ENCODE assay signal across 13 cellular contexts in the genomic region with DNA sequence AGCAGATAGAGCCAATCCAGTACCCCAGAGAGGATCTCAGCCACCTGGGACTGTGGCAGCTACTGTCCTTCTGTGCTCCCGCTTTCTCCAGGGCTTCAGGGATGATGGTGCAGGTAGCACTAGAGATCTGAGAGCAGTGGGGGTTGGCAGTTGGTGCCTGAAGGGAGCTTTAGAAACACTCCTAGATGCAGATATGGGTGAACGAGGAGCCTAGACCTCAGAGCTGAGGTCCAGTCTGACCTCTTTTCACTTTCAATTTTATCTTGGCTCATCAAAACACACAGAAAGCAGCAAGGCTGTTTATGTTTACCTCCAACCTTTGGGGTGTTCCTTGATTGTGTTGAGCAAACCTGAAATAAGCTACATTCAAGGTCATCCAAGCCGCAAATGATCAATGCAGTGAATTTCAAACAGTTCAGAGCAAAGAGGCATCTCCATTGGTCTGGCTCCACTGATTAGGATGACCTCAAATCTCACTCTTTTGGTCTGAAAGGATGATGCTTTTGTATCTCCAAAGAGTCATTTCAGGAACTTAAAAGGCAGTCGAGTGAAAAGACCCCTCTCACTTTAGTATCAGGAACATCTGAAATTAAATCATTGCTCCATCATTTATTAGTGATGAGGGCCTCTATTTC. TPM values are rescaled to one million over a fixed set of nuclear protein-coding genes. Genes with fewer than 3 reads are reported as not detected.
DNase-seq lines count a peak whose midpoint lies in the region; ATAC-seq, FAIRE-seq and TF ChIP-seq lines count a peak whose summit lies in the region.
"Had no signal": no experiment of that assay in that cellular context is flagged by ENCODE, and none has a peak within 500 bp of the region (broad histone marks: within the 10 kb centered on the region; RNA-seq: fewer than 3 reads in every experiment).

No MANE protein-coding gene starts in this region.

- peak; percentile 39 for ATAC-seq in GM21737 (IDR thresholded peaks at IDR 0.05; ENCODE audit: unreplicated experiment)

- no peak for FAIRE-seq in H54 (lab: Jason Lieb, UNC)

- CTCF ChIA-PET in activated CD4-positive, alpha-beta memory T cell treated with anti-CD3 and anti-CD28 coated beads for 36 hours (lab: Charles Lee) = interaction anchor here (0.9 to 8.6 kb wide), 14 partner anchors 10 to 157 kb away, joined by 3 to 77 read pairs (median 5); partner anchors contain the start of gene SLAMF7

- H3K27me3 Mint-ChIP-seq in activated CD4-positive, alpha-beta memory T cell treated with anti-CD3 and anti-CD28 coated beads for 36 hours = no peaks in the 10 kb centered on the region
- no peaks in the 10 kb centered on the region for H3K27me3 Mint-ChIP-seq in neural crest cell (ENCODE audit: low read depth)
- H3K27me3 Mint-ChIP-seq: dendritic cell treated with granulocyte-macrophage colony-stimulating factor and Interleukin-4, amounts not matched to agents 40 ng/mL and 50 ng/mL, for 4 days had no signal

- POLR2A ChIA-PET in activated CD4-positive, alpha-beta memory T cell treated with anti-CD3 and anti-CD28 coated beads for 36 hours (lab: Charles Lee) = interaction anchor here (0.8 to 4.0 kb wide), 4 partner anchors 16 to 89 kb away, joined by 3 to 23 read pairs (median 10); partner anchors contain the start of gene CD48

- H3K36me3 Mint-ChIP-seq in activated CD4-positive, alpha-beta memory T cell treated with anti-CD3 and anti-CD28 coated beads for 36 hours = peaks cover 4% of the 10 kb centered on the region
- no peaks in the 10 kb centered on the region for H3K36me3 Mint-ChIP-seq in neural crest cell (ENCODE audit: low read depth)

- H3K9me3 Mint-ChIP-seq in activated CD4-positive, alpha-beta memory T cell treated with anti-CD3 and anti-CD28 coated beads for 36 hours = no peaks in the 10 kb centered on the region
- H3K9me3 Mint-ChIP-seq in neural crest cell = no peaks in the 10 kb centered on the region
- H3K9me3 Mint-ChIP-seq: dendritic cell treated with granulocyte-macrophage colony-stimulating factor and Interleukin-4, amounts not matched to agents 40 ng/mL and 50 ng/mL, for 4 days had no signal

- H3K27ac Mint-ChIP-seq in activated CD4-positive, alpha-beta memory T cell treated with anti-CD3 and anti-CD28 coated beads for 36 hours = peak overlapping the region; percentile 88
- H3K27ac Mint-ChIP-seq in neural crest cell (ENCODE audit: unreplicated experiment) = peak overlapping the region; percentile 35

- H3K4me1 Mint-ChIP-seq in activated CD4-positive, alpha-beta memory T cell treated with anti-CD3 and anti-CD28 coated beads for 36 hours (ENCODE audit: low read depth) = peaks cover 69% of the 10 kb centered on the region
- no peaks in the 10 kb centered on the region for H3K4me1 Mint-ChIP-seq in neural crest cell

- no peak for TF ChIP-seq POLR2A in H54 (IDR thresholded peaks at IDR 0.05; ENCODE audit: low read depth, low read length)

- TF ChIP-seq CTCF in GM13976 (IDR thresholded peaks at IDR 0.05; ENCODE audit: borderline replicate concordance, control extremely low read depth, extremely low read depth, insufficient read depth, missing control alignments) = no peak
- no peak for TF ChIP-seq CTCF in neural crest cell (conservative IDR thresholded peaks at IDR 0.05)

- peak overlapping the region; percentile 77 for H3K4me3 Mint-ChIP-seq in activated CD4-positive, alpha-beta memory T cell treated with anti-CD3 and anti-CD28 coated beads for 36 hours
- no peak overlapping the region for H3K4me3 Mint-ChIP-seq in neural crest cell
- H3K4me3 Mint-ChIP-seq: dendritic cell treated with granulocyte-macrophage colony-stimulating factor and Interleukin-4, amounts not matched to agents 40 ng/mL and 50 ng/mL, for 4 days had no signal

- DNase-seq in GM13976 (ENCODE audit: low spot score) = peak; percentile 27
- no peak for DNase-seq in activated CD4-positive, alpha-beta memory T cell treated with anti-CD3 and anti-CD28 coated beads for 36 hours
- no peak for DNase-seq in neural crest cell (ENCODE audit: low read depth, low spot score)
- DNase-seq in NCI-H510A treated with DMSO at 0.1 percent for 48 hours (lab: John Stamatoyannopoulos, UW) = no peak
- DNase-seq in H54 (ENCODE audit: insufficient read length, low spot score) = no peak
- DNase-seq in activated gamma-delta T cell treated with Interleukin-2 at 50 U/mL for 16 hours = no peak
- no peak for DNase-seq in NCI-H748 treated with DMSO at 0.1 percent for 48 hours (lab: John Stamatoyannopoulos, UW)
- DNase-seq: foreskin melanocyte, HCEC 1CT, NCI-H1105 treated with DMSO at 0.1 percent for 48 hours, posterior cingulate gyrus had no signal

- in situ Hi-C loops in GM13976 (cut with MboI; ENCODE audit: low sequenced_read_pairs, unreplicated experiment) = no loop called here

- intact Hi-C loops in activated CD4-positive, alpha-beta memory T cell treated with anti-CD3 and anti-CD28 coated beads for 36 hours (cut with micrococcal nuclease) = loop anchor here (2.0 to 10.0 kb wide), 6 partner anchors 28 to 362 kb away; partner anchors contain the start of gene KLHDC9

RNA-seq across cellular contexts. Expression of gene LY9, which starts 1.3 kb away (rescaled TPM):
- 1 to 10 TPM; 4.8 to 4.9 TPM for total RNA-seq in activated CD4-positive, alpha-beta memory T cell treated with anti-CD3 and anti-CD28 coated beads for 36 hours
- total RNA-seq in neural crest cell = not detected in 2 replicates

RNA-seq across cellular contexts. Expression of gene SLAMF7, which starts 58.2 kb away (rescaled TPM):
- 10 to 100 TPM; 11.4 to 15.9 TPM for total RNA-seq in activated CD4-positive, alpha-beta memory T cell treated with anti-CD3 and anti-CD28 coated beads for 36 hours
- total RNA-seq in neural crest cell = not detected in 2 replicates

Comparison
In these comparisons a context has a peak if more than half of its experiments do, and no peak if none do; other contexts are left out.
1. RNA of gene SLAMF7, which starts 58.2 kb away (total RNA-seq): 11.4 to 15.9 TPM in activated CD4-positive, alpha-beta memory T cell treated with anti-CD3 and anti-CD28 coated beads for 36 hours; not detected in neural crest cell; every median in the first group is over 10 times any median in the second.